6 cellular contexts compared by ENCODE assay signal in the genomic region with DNA sequence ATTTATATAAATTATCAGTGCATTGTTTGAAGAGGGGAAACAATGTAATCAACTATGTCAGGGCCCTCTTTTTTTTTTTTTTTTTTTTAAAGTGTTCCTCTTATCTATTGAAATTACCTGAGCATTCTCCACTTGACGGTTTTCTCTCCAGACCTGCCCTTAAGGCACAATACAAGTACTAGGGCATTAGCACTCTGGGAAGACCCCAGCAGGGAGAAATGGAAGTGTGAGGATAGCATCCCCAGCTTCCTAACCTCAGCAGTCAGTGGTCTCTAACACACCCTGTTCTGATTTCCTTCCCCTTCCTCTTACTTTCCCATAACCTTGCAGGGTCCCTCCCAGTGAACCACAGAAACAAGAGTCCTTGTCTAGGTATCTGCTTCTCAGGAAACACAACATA.
"Had no signal": no experiment of that assay in that cellular context is flagged by ENCODE, and none has a peak within 500 bp of the region (broad histone marks: within the 10 kb centered on the region; RNA-seq: fewer than 3 reads in every experiment).

No MANE protein-coding gene starts in this region.

- H3K27me3 Mint-ChIP-seq: IgD-negative memory B cell had no signal

- DNase-seq: H9, HCEC 1CT had no signal

- H3K4me3 Mint-ChIP-seq: GM23338, H9, IgD-negative memory B cell had no signal

- H3K27ac Mint-ChIP-seq: GM23338, H9, IgD-negative memory B cell had no signal

- ATAC-seq: GM23338, HepG2 had no signal

- H3K27ac ChIP-seq: HL-60 had no signal

- H3K4me3 ChIP-seq: GM23338 had no signal

- H3K4me1 Mint-ChIP-seq: GM23338, H9, IgD-negative memory B cell had no signal

- H3K4me2 ChIP-seq: GM23338 had no signal
